In the genomic region with DNA sequence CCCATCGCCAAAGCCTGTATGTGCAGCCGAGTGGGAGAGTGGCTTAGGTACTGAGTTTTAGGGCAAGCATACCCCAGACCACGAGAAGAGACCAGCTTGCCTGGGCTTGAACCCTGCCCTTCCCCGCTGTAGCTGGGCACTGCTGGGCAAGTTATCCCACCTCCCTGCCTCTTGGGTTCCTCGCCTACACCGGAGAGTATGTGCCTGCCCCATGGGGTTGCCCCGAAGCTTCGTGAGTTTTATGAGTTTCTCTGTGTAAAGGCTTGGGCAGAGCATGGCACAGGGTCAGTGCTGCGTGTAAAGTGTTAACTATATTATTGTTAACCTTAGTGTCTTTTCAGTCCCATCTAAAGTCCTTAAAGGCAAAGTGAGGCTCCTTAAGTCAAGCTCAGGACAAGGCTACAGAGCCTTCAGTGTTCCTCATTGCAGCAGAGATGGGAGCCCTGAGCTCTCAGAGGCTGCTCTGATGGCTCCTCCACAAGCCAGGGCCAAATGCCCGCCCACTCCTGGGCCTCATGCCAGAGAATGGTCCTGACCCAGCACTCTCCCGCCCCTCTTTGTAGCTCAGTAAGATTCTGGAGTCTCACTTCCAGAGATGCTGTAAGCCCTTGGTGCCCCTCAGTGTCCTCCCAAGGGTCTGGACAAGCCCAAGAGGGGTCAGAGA, we compare ENCODE assay signal across 8 cellular contexts. TPM values are rescaled to one million over a fixed set of nuclear protein-coding genes. Genes with fewer than 3 reads are reported as not detected.
A peak's percentile ranks its signal among the peaks of the same experiment; 100 is the strongest.
DNase-seq lines count a peak whose midpoint lies in the region; ATAC-seq and TF ChIP-seq lines count a peak whose summit lies in the region.

No MANE protein-coding gene starts in this region.

- TF ChIP-seq CTCF in RWPE2 (IDR thresholded peaks at IDR 0.05; ENCODE audit: poor library complexity, severe bottlenecking) (no peak), heart right ventricle (IDR thresholded peaks at IDR 0.05) (no peak), Calu3 (IDR thresholded peaks at IDR 0.05; ENCODE audit: unreplicated experiment) (no peak)

- no peaks in the 10 kb centered on the region for H3K9me2 ChIP-seq in GM23248 (ENCODE audit: insufficient read depth)

- H3K27ac Mint-ChIP-seq in Calu3 (ENCODE audit: unreplicated experiment), result no peak overlapping the region

- ATAC-seq in RWPE2 (ENCODE audit: low read depth), result peak; percentile 48; the same call in 2 of the 3 replicates
- ATAC-seq in heart right ventricle, result peak; percentile 75 to 91 (median 82)
- ATAC-seq in GM19324 (IDR thresholded peaks at IDR 0.05; ENCODE audit: low FRiP score, unreplicated experiment), result no peak

- in situ Hi-C loops in GM23248 (cut with MboI), result no loop called here

- H4K20me1 ChIP-seq in GM23248 (ENCODE audit: insufficient read depth), result no peaks in the 10 kb centered on the region

- H3K27me3 ChIP-seq in RWPE2 (ENCODE audit: insufficient read depth, poor library complexity, severe bottlenecking) (peaks cover 41% of the 10 kb centered on the region), heart right ventricle (peaks cover 0 to 61% (median 35%) of the 10 kb centered on the region in 7 donors), GM23248 (replicated peaks; ENCODE audit: insufficient read depth) (peaks cover 19% of the 10 kb centered on the region)

- 39 to 41% methylated on average over 11 of the region's 11 CpGs for WGBS in heart right ventricle, 2 donors
- 55 to 63% methylated on average over 11 of the region's 11 CpGs for WGBS in GM23248 (ENCODE audit: low coverage in 1 of 2, low lambda C conversion rate in 2 of 2, missing lambda C conversion rate in 2 of 2), 2 experiments

- H3K27ac ChIP-seq in RWPE2 (ENCODE audit: poor library complexity, severe bottlenecking) (no peak overlapping the region), heart right ventricle (peak overlapping the region in 3 of 10 donors; percentile 2 to 56 (median 23)), GM23248 (no peak overlapping the region)

- DNase-seq in DMS 273 (lab: John Stamatoyannopoulos, UW; ENCODE audit: unreplicated experiment) (peak; percentile 89), RWPE2 (ENCODE audit: low spot score) (no peak), heart right ventricle (peak; percentile 76 to 82), posterior cingulate gyrus (peak; percentile 75 to 97 (median 84)), NCI-H748 (lab: John Stamatoyannopoulos, UW; ENCODE audit: unreplicated experiment) (no peak), Calu3 (no peak), GM23248 (no peak)

- no peaks in the 10 kb centered on the region for H3K36me3 Mint-ChIP-seq in Calu3 (ENCODE audit: insufficient read depth, unreplicated experiment)

- H3K9ac ChIP-seq in GM23248, result no peak overlapping the region

- no peak overlapping the region for H3K4me3 Mint-ChIP-seq in Calu3 (ENCODE audit: low read depth, unreplicated experiment)

- H2AFZ ChIP-seq in GM23248, result no peak overlapping the region

- no TSS peak for BruUV-seq in Calu3 (replicated peaks; lab: Mats Ljungman, UMichigan)

- H3K4me3 ChIP-seq in RWPE2 (ENCODE audit: severe bottlenecking) (no peak overlapping the region), heart right ventricle (peak overlapping the region in 9 of 10 donors; percentile 12 to 55 (median 52)), GM23248 (no peak overlapping the region)

- no peaks in the 10 kb centered on the region for H3F3A ChIP-seq in GM23248 (ENCODE audit: insufficient read depth)

- CTCF ChIA-PET in Calu3 (lab: Charles Lee), result interaction anchor here (1.0 to 1.4 kb wide), 2 partner anchors 20 to 60 kb away, joined by 3 read pairs; no protein-coding TSS in a partner anchor

- H3K9me3 Mint-ChIP-seq in Calu3 (ENCODE audit: low read depth, unreplicated experiment), result no peaks in the 10 kb centered on the region

- H3K4me1 ChIP-seq in RWPE2 (ENCODE audit: insufficient read depth, poor library complexity, severe bottlenecking) (no peaks in the 10 kb centered on the region), heart right ventricle (peaks cover 0 to 24% (median 12%) of the 10 kb centered on the region in 9 donors), GM23248 (ENCODE audit: insufficient read depth) (no peaks in the 10 kb centered on the region)

- intact Hi-C loops in heart right ventricle (cut with DNase I), result loop anchor here (1.0 to 10.0 kb wide), 8 partner anchors 56 to 229 kb away; no protein-coding TSS in a partner anchor
- intact Hi-C loops in posterior cingulate gyrus (cut with DNase I), result loop anchor here (1.0 kb wide), 2 partner anchors 9 to 59 kb away; no protein-coding TSS in a partner anchor
- intact Hi-C loops in Calu3 (cut with micrococcal nuclease; ENCODE audit: unreplicated experiment), result loop anchor here (5.0 kb wide), 1 partner anchor 61 kb away; no protein-coding TSS in a partner anchor

- peaks cover 84% of the 10 kb centered on the region for H3K27me3 Mint-ChIP-seq in Calu3 (ENCODE audit: unreplicated experiment)

- no peaks in the 10 kb centered on the region for H3K4me1 Mint-ChIP-seq in Calu3 (ENCODE audit: low read depth, unreplicated experiment)

- no peak overlapping the region for H3K4me2 ChIP-seq in GM23248 (ENCODE audit: unreplicated experiment)

- H3K36me3 ChIP-seq in RWPE2 (ENCODE audit: low read depth) (no peaks in the 10 kb centered on the region), heart right ventricle (no peaks in the 10 kb centered on the region), GM23248 (ENCODE audit: low read depth) (no peaks in the 10 kb centered on the region)

- no peaks in the 10 kb centered on the region for H3K79me2 ChIP-seq in GM23248 (ENCODE audit: insufficient read depth)

- H3K9me3 ChIP-seq in RWPE2 (ENCODE audit: severe bottlenecking), result no peaks in the 10 kb centered on the region
- no peaks in the 10 kb centered on the region for H3K9me3 ChIP-seq in heart right ventricle
- no peaks in the 10 kb centered on the region for H3K9me3 ChIP-seq in GM23248 (ENCODE audit: low read depth)

RNA-seq across cellular contexts. Expression of a gene that starts 37.0 kb away (rescaled TPM):
- total RNA-seq in heart right ventricle, result not detected
- polyA plus RNA-seq in heart right ventricle, result not detected
- not detected in 2 replicates for total RNA-seq in Calu3 (2022)
- total RNA-seq in GM23248 (2014; rRNA removed; shearing (Covaris generic)), result not detected in 2 replicates
- polyA plus RNA-seq in GM23248 (2016; fragmentation: Nextera tagmentation; extraction: Ambion mirVana), result not detected in 2 replicates

RNA-seq across cellular contexts. Expression of a gene that starts 50.2 kb away (rescaled TPM):
- total RNA-seq in heart right ventricle (1 to 10 TPM in 3 of 10 donors, under 1 TPM in 7; 0.47 to 1.6 (median 0.80) TPM), Calu3 (2022) (not detected in 2 replicates)
- polyA plus RNA-seq in heart right ventricle (under 1 TPM; 0.04 to 0.29 TPM), GM23248 (2016; fragmentation: Nextera tagmentation; extraction: Ambion mirVana) (not detected in 2 replicates)
- not detected in 2 replicates for total RNA-seq in GM23248 (2014; rRNA removed; shearing (Covaris generic))

Comparison
In these comparisons a context has a peak if more than half of its experiments do, and no peak if none do; other contexts are left out.
1. DNase-seq: peak in DMS 273 (single experiment), heart right ventricle (2 of 2) and posterior cingulate gyrus (10 of 10); none in RWPE2 (single experiment), NCI-H748 (single experiment), Calu3 (single experiment) and GM23248 (single experiment).
2. H3K4me3 ChIP-seq: peak in heart right ventricle (9 of 10); none in RWPE2 (single experiment) and GM23248 (single experiment).